In genomic region chr5:2298746-2299145, GRCh38 we compare ENCODE assay signal across 14 cellular contexts.
DNase-seq lines count a peak whose midpoint lies in the region; ATAC-seq and TF ChIP-seq lines count a peak whose summit lies in the region.
"Had no signal": no experiment of that assay in that cellular context is flagged by ENCODE, and none has a peak within 500 bp of the region (broad histone marks: within the 10 kb centered on the region; RNA-seq: fewer than 3 reads in every experiment).

No MANE protein-coding gene starts in this region.

- H3K4me3 Mint-ChIP-seq in neural crest cell, result no peak overlapping the region
- H3K4me3 Mint-ChIP-seq in activated CD8-positive, alpha-beta T cell treated with anti-CD3 and anti-CD28 coated beads for 36 hours, result no peak overlapping the region
- H3K4me3 Mint-ChIP-seq in naive thymus-derived CD8-positive, alpha-beta T cell, result no peak overlapping the region
- H3K4me3 Mint-ChIP-seq: CD4-positive, alpha-beta memory T cell had no signal

- H3K4me1 Mint-ChIP-seq in neural crest cell, result peaks cover 48% of the 10 kb centered on the region
- no peaks in the 10 kb centered on the region for H3K4me1 Mint-ChIP-seq in activated CD8-positive, alpha-beta T cell treated with anti-CD3 and anti-CD28 coated beads for 36 hours (ENCODE audit: low read depth)
- no peaks in the 10 kb centered on the region for H3K4me1 Mint-ChIP-seq in naive thymus-derived CD8-positive, alpha-beta T cell
- H3K4me1 Mint-ChIP-seq: CD4-positive, alpha-beta memory T cell had no signal

- peak; percentile 14 for DNase-seq in DMS153 (lab: John Stamatoyannopoulos, UW)
- peak; percentile 41 for DNase-seq in DMS153 treated with DMSO at 0.1 percent for 48 hours (lab: John Stamatoyannopoulos, UW; ENCODE audit: unreplicated experiment)
- peak; percentile 49 for DNase-seq in NCI-H2029 treated with DMSO at 0.1 percent for 48 hours (lab: John Stamatoyannopoulos, UW)
- no peak for DNase-seq in neural crest cell (ENCODE audit: low read depth, low spot score)
- DNase-seq in activated CD8-positive, alpha-beta T cell treated with anti-CD3 and anti-CD28 coated beads for 36 hours, result no peak
- DNase-seq in naive thymus-derived CD8-positive, alpha-beta T cell, result no peak
- no peak for DNase-seq in midbrain (lab: John Stamatoyannopoulos, UW)
- DNase-seq: BE2C; CD4-positive, alpha-beta memory T cell; DND-41; GDM1; GOT3 had no signal

- H3K27me3 Mint-ChIP-seq in neural crest cell (ENCODE audit: low read depth), result no peaks in the 10 kb centered on the region
- peaks cover 4% of the 10 kb centered on the region for H3K27me3 Mint-ChIP-seq in activated CD8-positive, alpha-beta T cell treated with anti-CD3 and anti-CD28 coated beads for 36 hours
- H3K27me3 Mint-ChIP-seq in naive thymus-derived CD8-positive, alpha-beta T cell, result peaks cover 0 to 21% (median 15%) of the 10 kb centered on the region in 5 donors

- no peaks in the 10 kb centered on the region for H3K9me3 Mint-ChIP-seq in neural crest cell
- no peaks in the 10 kb centered on the region for H3K9me3 Mint-ChIP-seq in activated CD8-positive, alpha-beta T cell treated with anti-CD3 and anti-CD28 coated beads for 36 hours
- H3K9me3 Mint-ChIP-seq in naive thymus-derived CD8-positive, alpha-beta T cell, result no peaks in the 10 kb centered on the region
- H3K9me3 Mint-ChIP-seq: CD4-positive, alpha-beta memory T cell had no signal

- CTCF ChIA-PET in activated CD8-positive, alpha-beta T cell treated with anti-CD3 and anti-CD28 coated beads for 36 hours (lab: Charles Lee), result no interaction called here

- H3K27ac Mint-ChIP-seq in neural crest cell (ENCODE audit: unreplicated experiment), result peak overlapping the region; percentile 71
- H3K27ac Mint-ChIP-seq in activated CD8-positive, alpha-beta T cell treated with anti-CD3 and anti-CD28 coated beads for 36 hours, result no peak overlapping the region
- H3K27ac Mint-ChIP-seq in naive thymus-derived CD8-positive, alpha-beta T cell, result no peak overlapping the region
- H3K27ac Mint-ChIP-seq: CD4-positive, alpha-beta memory T cell had no signal

- ATAC-seq in activated CD8-positive, alpha-beta T cell treated with anti-CD3 and anti-CD28 coated beads for 36 hours, result no peak
- ATAC-seq in naive thymus-derived CD8-positive, alpha-beta T cell, result no peak
- ATAC-seq in HG03175 (IDR thresholded peaks at IDR 0.05; ENCODE audit: unreplicated experiment), result no peak
- ATAC-seq: A549 had no signal

- TF ChIP-seq CTCF in neural crest cell (conservative IDR thresholded peaks at IDR 0.05), result no peak
- no peak for TF ChIP-seq CTCF in activated CD8-positive, alpha-beta T cell treated with anti-CD3 and anti-CD28 coated beads for 36 hours (IDR thresholded peaks at IDR 0.05)

- intact Hi-C loops in activated CD8-positive, alpha-beta T cell treated with anti-CD3 and anti-CD28 coated beads for 36 hours (cut with micrococcal nuclease), result no loop called here

- POLR2A ChIA-PET in activated CD8-positive, alpha-beta T cell treated with anti-CD3 and anti-CD28 coated beads for 36 hours (lab: Charles Lee), result no interaction called here
- POLR2A ChIA-PET in naive thymus-derived CD8-positive, alpha-beta T cell (lab: Charles Lee), result no interaction called here

- H3K36me3 Mint-ChIP-seq in neural crest cell (ENCODE audit: low read depth), result no peaks in the 10 kb centered on the region
- no peaks in the 10 kb centered on the region for H3K36me3 Mint-ChIP-seq in activated CD8-positive, alpha-beta T cell treated with anti-CD3 and anti-CD28 coated beads for 36 hours (ENCODE audit: low read depth)
- no peaks in the 10 kb centered on the region for H3K36me3 Mint-ChIP-seq in naive thymus-derived CD8-positive, alpha-beta T cell
- H3K36me3 Mint-ChIP-seq: CD4-positive, alpha-beta memory T cell had no signal

Comparison
In these comparisons a context has a peak if more than half of its experiments do, and no peak if none do; other contexts are left out.
1. DNase-seq: peak in DMS153 (single experiment), DMS153 treated with DMSO at 0.1 percent for 48 hours (single experiment) and NCI-H2029 treated with DMSO at 0.1 percent for 48 hours (single experiment); none in neural crest cell (single experiment), activated CD8-positive, alpha-beta T cell treated with anti-CD3 and anti-CD28 coated beads for 36 hours (single experiment), naive thymus-derived CD8-positive, alpha-beta T cell (0 of 10) and midbrain (single experiment).